9 cellular contexts compared by ENCODE assay signal in genomic region chr5:61306531-61307195, GRCh38. TPM values are rescaled to one million over a fixed set of nuclear protein-coding genes. Genes with fewer than 3 reads are reported as not detected.
A peak's percentile ranks its signal among the peaks of the same experiment; 100 is the strongest.
DNase-seq lines count a peak whose midpoint lies in the region; ATAC-seq and TF ChIP-seq lines count a peak whose summit lies in the region.
"Had no signal": no experiment of that assay in that cellular context is flagged by ENCODE, and none has a peak within 500 bp of the region (broad histone marks: within the 10 kb centered on the region; RNA-seq: fewer than 3 reads in every experiment).

No MANE protein-coding gene starts in this region.

- TF ChIP-seq POLR2A in testis (IDR thresholded peaks at IDR 0.05), result no peak

- WGBS in testis, 2 donors, result 87 to 91% methylated on average over 5 of the region's 5 CpGs

- POLR2A ChIA-PET in naive thymus-derived CD4-positive, alpha-beta T cell (lab: Charles Lee), result no interaction called here

- no peaks in the 10 kb centered on the region for H3K36me3 ChIP-seq in naive thymus-derived CD4-positive, alpha-beta T cell (ENCODE audit: control insufficient read depth in 2 of 3, insufficient read depth in 3 of 3, low read length in 3 of 3)
- H3K36me3 ChIP-seq in testis (ENCODE audit: low read depth, missing control alignments), result no peaks in the 10 kb centered on the region

- peak overlapping the region; percentile 99 for H3K27ac Mint-ChIP-seq in HFFc6
- peak overlapping the region; percentile 90 for H3K27ac Mint-ChIP-seq in T-helper 2 cell treated with Interferon-gamma antibody and Interleukin-4, amounts not matched to agents 5 μg/mL and 100 μg/mL, for 36 hours
- H3K27ac Mint-ChIP-seq in naive thymus-derived CD4-positive, alpha-beta T cell, result peak overlapping the region in 1 of 9 donors; percentile 82

- DNase-seq in HFFc6 (peak; percentile 90), cerebellum (ENCODE audit: low spot score) (no peak), SKM-1 treated with dmso at 0.1 percent for 144 hours (lab: John Stamatoyannopoulos, UW; ENCODE audit: unreplicated experiment) (no peak), testis (no peak), pons (ENCODE audit: low spot score) (no peak)
- DNase-seq in T-helper 2 cell treated with Interferon-gamma antibody and Interleukin-4, amounts not matched to agents 5 μg/mL and 100 μg/mL, for 36 hours (ENCODE audit: low spot score), result peak; percentile 73
- DNase-seq in naive thymus-derived CD4-positive, alpha-beta T cell, result peak in 1 of 9 donors; percentile 30
- DNase-seq: activated CD8-positive, alpha-beta memory T cell treated with anti-CD3 and anti-CD28 coated beads, Interleukin-2, amount 50 U/mL, for 4 hours had no signal

- no peaks in the 10 kb centered on the region for H3K27me3 ChIP-seq in naive thymus-derived CD4-positive, alpha-beta T cell (ENCODE audit: control insufficient read depth in 2 of 2, insufficient read depth in 2 of 2, low read length in 2 of 2)
- H3K27me3 ChIP-seq in testis, result no peaks in the 10 kb centered on the region

- H3K27me3 Mint-ChIP-seq in HFFc6 (ENCODE audit: insufficient read depth), result peaks cover 1% of the 10 kb centered on the region
- H3K27me3 Mint-ChIP-seq in T-helper 2 cell treated with Interferon-gamma antibody and Interleukin-4, amounts not matched to agents 5 μg/mL and 100 μg/mL, for 36 hours (ENCODE audit: low read depth), result no peaks in the 10 kb centered on the region
- H3K27me3 Mint-ChIP-seq in naive thymus-derived CD4-positive, alpha-beta T cell, result peaks cover 2 to 41% (median 22%) of the 10 kb centered on the region in 5 donors

- CTCF ChIA-PET in naive thymus-derived CD4-positive, alpha-beta T cell (lab: Charles Lee), result no interaction called here

- intact Hi-C loops in naive thymus-derived CD4-positive, alpha-beta T cell (cut with micrococcal nuclease), result loop anchor here in 1 of 2 donors (2.0 kb wide), 1 partner anchor 24 kb away; no protein-coding TSS in a partner anchor
- intact Hi-C loops in testis (cut with DNase I; ENCODE audit: low total_unique reads), result no loop called here

- H3K36me3 Mint-ChIP-seq in HFFc6 (ENCODE audit: low read depth), result no peaks in the 10 kb centered on the region
- no peaks in the 10 kb centered on the region for H3K36me3 Mint-ChIP-seq in T-helper 2 cell treated with Interferon-gamma antibody and Interleukin-4, amounts not matched to agents 5 μg/mL and 100 μg/mL, for 36 hours (ENCODE audit: low read depth)
- H3K36me3 Mint-ChIP-seq in naive thymus-derived CD4-positive, alpha-beta T cell, result no peaks in the 10 kb centered on the region

- peak; percentile 85 for ATAC-seq in GM18511 (IDR thresholded peaks at IDR 0.05; ENCODE audit: unreplicated experiment)
- peak; percentile 47 for ATAC-seq in naive thymus-derived CD4-positive, alpha-beta T cell

- TF ChIP-seq CTCF in HFFc6 (IDR thresholded peaks at IDR 0.05), result no peak
- no peak for TF ChIP-seq CTCF in testis (IDR thresholded peaks at IDR 0.05)

- peaks cover 89% of the 10 kb centered on the region for H3K4me1 Mint-ChIP-seq in HFFc6 (ENCODE audit: low read depth)
- H3K4me1 Mint-ChIP-seq in T-helper 2 cell treated with Interferon-gamma antibody and Interleukin-4, amounts not matched to agents 5 μg/mL and 100 μg/mL, for 36 hours (ENCODE audit: low read depth), result peaks cover 42% of the 10 kb centered on the region
- peaks cover 0 to 21% (median 0%) of the 10 kb centered on the region in 7 donors for H3K4me1 Mint-ChIP-seq in naive thymus-derived CD4-positive, alpha-beta T cell

- no peaks in the 10 kb centered on the region for H3K4me1 ChIP-seq in naive thymus-derived CD4-positive, alpha-beta T cell (ENCODE audit: control insufficient read depth in 2 of 2, insufficient read depth in 2 of 2, low read length in 2 of 2)
- no peaks in the 10 kb centered on the region for H3K4me1 ChIP-seq in testis

- H3K4me3 Mint-ChIP-seq in HFFc6, result peak overlapping the region; percentile 82
- peak overlapping the region; percentile 69 for H3K4me3 Mint-ChIP-seq in T-helper 2 cell treated with Interferon-gamma antibody and Interleukin-4, amounts not matched to agents 5 μg/mL and 100 μg/mL, for 36 hours
- H3K4me3 Mint-ChIP-seq in naive thymus-derived CD4-positive, alpha-beta T cell, result peak overlapping the region in 1 of 10 donors; percentile 61

- H3K9me3 Mint-ChIP-seq in HFFc6, result no peaks in the 10 kb centered on the region
- H3K9me3 Mint-ChIP-seq in T-helper 2 cell treated with Interferon-gamma antibody and Interleukin-4, amounts not matched to agents 5 μg/mL and 100 μg/mL, for 36 hours, result no peaks in the 10 kb centered on the region
- no peaks in the 10 kb centered on the region for H3K9me3 Mint-ChIP-seq in naive thymus-derived CD4-positive, alpha-beta T cell

- no peak overlapping the region for H3K27ac ChIP-seq in naive thymus-derived CD4-positive, alpha-beta T cell (ENCODE audit: low read depth, low read length)
- no peak overlapping the region for H3K27ac ChIP-seq in testis

- H3K9me3 ChIP-seq in naive thymus-derived CD4-positive, alpha-beta T cell (ENCODE audit: control insufficient read depth in 2 of 3, low read length in 3 of 3), result no peaks in the 10 kb centered on the region
- H3K9me3 ChIP-seq in testis, result no peaks in the 10 kb centered on the region

- H3K4me3 ChIP-seq in naive thymus-derived CD4-positive, alpha-beta T cell (ENCODE audit: low read length), result no peak overlapping the region
- H3K4me3 ChIP-seq in testis, result no peak overlapping the region

RNA-seq across cellular contexts. Expression of gene ZSWIM6, which starts 25.4 kb away (rescaled TPM):
- 10 to 100 TPM in 5 of 6 experiments, 1 to 10 TPM in 1; 9.7 to 13.5 (median 11.7) TPM for total RNA-seq in HFFc6 (2021; fragmentation: NEBNext Ultra II Directional; extraction: Animal tissue kit (Norgen Biotek cat#: 25700))
- 10 to 100 TPM in 3 of 5 experiments, 1 to 10 TPM in 2; 4.2 to 18.5 (median 11.5) TPM for total RNA-seq in naive thymus-derived CD4-positive, alpha-beta T cell
- polyA plus RNA-seq in naive thymus-derived CD4-positive, alpha-beta T cell, result under 1 TPM; 0.29 to 0.48 TPM
- 29.8 TPM for total RNA-seq in cerebellum
- total RNA-seq in testis, result 10 to 100 TPM; 16.5 to 18.0 TPM
- 14.6 TPM for polyA plus RNA-seq in testis (ENCODE audit: insufficient read depth, low read depth, low replicate concordance)

Comparison
In these comparisons a context has a peak if more than half of its experiments do, and no peak if none do; other contexts are left out.
1. DNase-seq: peak in HFFc6 (single experiment) and T-helper 2 cell treated with Interferon-gamma antibody and Interleukin-4, amounts not matched to agents 5 μg/mL and 100 μg/mL, for 36 hours (single experiment); none in cerebellum (single experiment), SKM-1 treated with dmso at 0.1 percent for 144 hours (single experiment), testis (single experiment) and pons (single experiment).